ENCODE assay signal across 24 cellular contexts in genomic region chr3:180789774-180790173, GRCh38.
"Had no signal": no experiment of that assay in that cellular context is flagged by ENCODE, and none has a peak within 500 bp of the region (broad histone marks: within the 10 kb centered on the region; RNA-seq: fewer than 3 reads in every experiment).

No MANE protein-coding gene starts in this region.

- ATAC-seq: natural killer cell; psoas muscle; right lobe of liver; stimulated activated memory B cell treated with anti-CD40 and anti-IgM and Interleukin-4, amounts not matched to agents 10 μg/mL and 1 μg/mL and 100 μg/mL, for 72 hours; stimulated activated naive CD8-positive, alpha-beta T cell treated with anti-CD3 and anti-CD28 coated beads, Interleukin-15, amount 100 ng/mL, for 72 hours had no signal

- H3K27ac ChIP-seq: left ventricle myocardium inferior, neural progenitor cell, neutrophil, parathyroid adenoma, psoas muscle, right lobe of liver, tibial nerve, uterus had no signal

- H3K27me3 ChIP-seq: neural progenitor cell, neutrophil, right lobe of liver, tibial nerve, uterus had no signal

- H2AFZ ChIP-seq: neural progenitor cell, parathyroid adenoma had no signal

- H3K79me2 ChIP-seq: parathyroid adenoma had no signal

- DNase-seq: islet precursor cell; left ventricle myocardium inferior; mesendoderm; naive B cell; natural killer cell; nephron progenitor cell; occipital lobe; psoas muscle; right lobe of liver; stimulated activated CD4-positive, alpha-beta T cell treated with anti-CD3 and anti-CD28 coated beads, Interleukin-1b, Interleukin-23, amount 100 ng/mL, for 48 hours; stimulated activated CD4-positive, alpha-beta T cell treated with anti-CD3 and anti-CD28 coated beads, Interleukin-2, amount 100 ng/mL, for 48 hours; stimulated activated CD4-positive, alpha-beta T cell treated with anti-CD3 and anti-CD28 coated beads, Interleukin-4, amount 100 ng/mL, for 4 hours; stimulated activated CD8-positive, alpha-beta memory T cell treated with anti-CD3 and anti-CD28 coated beads, Interleukin-4, amount 100 ng/mL, for 48 hours; stimulated activated naive CD4-positive, alpha-beta T cell treated with Interleukin-2 at 50 U/mL for 16 hours; stimulated activated naive CD8-positive, alpha-beta T cell treated with anti-CD3 and anti-CD28 coated beads, Interleukin-15, amount 100 ng/mL, for 72 hours; substantia nigra; uterus had no signal

- H3K9me3 ChIP-seq: left ventricle myocardium inferior, neutrophil, psoas muscle, right lobe of liver, tibial nerve, uterus had no signal

- H3K4me1 ChIP-seq: left ventricle myocardium inferior, parathyroid adenoma, psoas muscle, right lobe of liver, tibial nerve, uterus had no signal

- H3K36me3 ChIP-seq: left ventricle myocardium inferior, neural progenitor cell, neutrophil, right lobe of liver, tibial nerve, uterus had no signal

- H3K9ac ChIP-seq: neural progenitor cell, parathyroid adenoma had no signal

- H3K4me3 ChIP-seq: left ventricle myocardium inferior, lung, neural progenitor cell, psoas muscle, right lobe of liver, smooth muscle cell, tibial nerve, uterus had no signal

- H3K4me2 ChIP-seq: neural progenitor cell, smooth muscle cell had no signal
